ENCODE assay signal across 27 cellular contexts in the genomic region with DNA sequence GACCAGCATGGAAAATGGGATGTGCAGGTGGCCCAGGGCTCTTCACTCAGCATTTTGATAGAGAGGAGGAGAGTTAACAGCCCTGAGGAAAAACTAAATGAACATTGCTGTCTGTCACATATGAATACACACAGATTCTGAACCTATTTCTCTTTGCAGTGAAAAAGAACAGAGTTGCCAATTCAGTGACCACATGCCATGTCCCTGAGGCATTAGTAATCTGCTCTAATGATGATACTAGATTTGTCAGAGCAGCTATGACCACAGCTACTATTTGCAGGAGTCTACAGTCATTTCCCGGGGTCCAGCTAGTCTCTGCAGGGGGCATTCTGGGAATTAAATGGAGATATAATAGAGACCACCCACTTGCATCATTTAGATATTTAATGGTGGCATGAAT.
A peak's percentile ranks its signal among the peaks of the same experiment; 100 is the strongest.
DNase-seq lines count a peak whose midpoint lies in the region; ATAC-seq and TF ChIP-seq lines count a peak whose summit lies in the region.
"Had no signal": no experiment of that assay in that cellular context is flagged by ENCODE, and none has a peak within 500 bp of the region (broad histone marks: within the 10 kb centered on the region; RNA-seq: fewer than 3 reads in every experiment).

No MANE protein-coding gene starts in this region.

- peaks cover 0 to 3% of the 10 kb centered on the region in 2 experiments; a peak in 2 of 4 replicates for H3K4me1 ChIP-seq in SK-N-SH (ENCODE audit: control insufficient read depth in 1 of 2, insufficient read depth in 2 of 2, low read depth in 1 of 2, low read length in 1 of 2)
- H3K4me1 ChIP-seq in foreskin keratinocyte = peaks cover 3% of the 10 kb centered on the region
- peaks cover 6% of the 10 kb centered on the region for H3K4me1 ChIP-seq in smooth muscle cell (ENCODE audit: low read depth)
- H3K4me1 ChIP-seq: colonic mucosa, heart left ventricle had no signal

- H3K9me3 ChIP-seq in SK-N-SH (no peaks in the 10 kb centered on the region), smooth muscle cell (replicated peaks; ENCODE audit: low read depth) (no peaks in the 10 kb centered on the region)
- H3K9me3 ChIP-seq: colonic mucosa, heart left ventricle had no signal

- H3K27ac ChIP-seq in SK-N-SH (ENCODE audit: low read depth in 2 of 2, low read length in 1 of 2) (no peak overlapping the region), foreskin keratinocyte (no peak overlapping the region), smooth muscle cell (ENCODE audit: low read depth) (peak overlapping the region; percentile 4)
- H3K27ac ChIP-seq: colonic mucosa, heart left ventricle had no signal

- DNase-seq in HCEC 1CT (peak; percentile 51), SK-N-SH (peak; percentile 21), foreskin keratinocyte (no peak), smooth muscle cell (lab: John Stamatoyannopoulos, UW; ENCODE audit: unreplicated experiment) (no peak), Ammon's horn (ENCODE audit: low spot score) (no peak)
- no peak for DNase-seq in stimulated activated CD4-positive, alpha-beta T cell treated with anti-CD3 and anti-CD28 coated beads, Interleukin-4, amount 100 ng/mL, for 24 hours
- DNase-seq: activated CD4-positive, alpha-beta T cell treated with anti-CD3 and anti-CD28 coated beads, Interleukin-2, amount 10 ng/mL, durations not matched to agents 24 days and 14 days; activated effector memory CD4-positive, alpha-beta T cell treated with Interleukin-2 at 50 U/mL for 16 hours; amygdala; Calu3; colonic mucosa; DMS79 treated with DMSO at 0.1 percent for 48 hours; effector CD8-positive, alpha-beta T cell; heart left ventricle; KG1; left ventricle myocardium superior; MM.1S; naive thymus-derived CD4-positive, alpha-beta T cell; NCI-H1105 treated with DMSO at 0.1 percent for 48 hours; NCI-H2081 treated with DMSO at 0.1 percent for 48 hours; NCI-H345; nucleus accumbens; SHP77 treated with DMSO at 0.1 percent for 48 hours; stimulated activated naive B cell treated with anti-CD40 and anti-IgM and Interleukin-4, amounts not matched to agents 10 μg/mL and 1 μg/mL and 100 μg/mL, for 72 hours; T-helper 9 cell had no signal

- peak in 1 of 2 experiments; percentile 36; a peak in 1 of 4 replicates for TF ChIP-seq EP300 in SK-N-SH (IDR thresholded peaks at IDR 0.05; ENCODE audit: borderline replicate concordance in 1 of 2, low read depth in 1 of 2, low read length in 1 of 2)

- ATAC-seq in foreskin keratinocyte (peak; percentile 28), GM18511 (IDR thresholded peaks at IDR 0.05; ENCODE audit: unreplicated experiment) (no peak)
- ATAC-seq: activated naive CD4-positive, alpha-beta T cell treated with anti-CD3 and anti-CD28 coated beads, Interleukin-2, amount 50 U/mL, for 72 hours; heart left ventricle; left ventricle myocardium superior; naive thymus-derived CD4-positive, alpha-beta T cell had no signal

- CTCF ChIA-PET in SK-N-SH (lab: Yijun Ruan, JAX) = no interaction called here

- H3K27me3 ChIP-seq in SK-N-SH (ENCODE audit: insufficient read depth) (no peaks in the 10 kb centered on the region), foreskin keratinocyte (no peaks in the 10 kb centered on the region), smooth muscle cell (ENCODE audit: low read depth) (no peaks in the 10 kb centered on the region)
- H3K27me3 ChIP-seq: colonic mucosa, heart left ventricle had no signal

- no peak for TF ChIP-seq CTCF in SK-N-SH (IDR thresholded peaks at IDR 0.05)
- no peak for TF ChIP-seq CTCF in foreskin keratinocyte (conservative IDR thresholded peaks at IDR 0.05)
- no peak for TF ChIP-seq CTCF in smooth muscle cell (IDR thresholded peaks at IDR 0.05; ENCODE audit: borderline replicate concordance, insufficient read depth, poor library complexity, severe bottlenecking)

- no peaks in the 10 kb centered on the region for H3K9me2 ChIP-seq in SK-N-SH

- no peak overlapping the region for H3K9ac ChIP-seq in SK-N-SH
- H3K9ac ChIP-seq in smooth muscle cell (ENCODE audit: low read depth) = no peak overlapping the region

- H3K4me3 ChIP-seq in SK-N-SH (ENCODE audit: low read depth in 2 of 2, low read length in 1 of 2) (no peak overlapping the region), smooth muscle cell (no peak overlapping the region)
- H3K4me3 ChIP-seq: colonic mucosa, heart left ventricle had no signal

- POLR2A ChIA-PET in SK-N-SH (lab: Yijun Ruan, JAX) = interaction anchor here (0.6 kb wide), 1 partner anchor 223 kb away, joined by 3 read pairs; no protein-coding TSS in a partner anchor

- WGBS in SK-N-SH (ENCODE audit: low lambda C conversion rate) = 50% methylated on average over 1 of the region's 1 CpG
- 42% methylated on average over 1 of the region's 1 CpG for WGBS in smooth muscle cell (ENCODE audit: low lambda C conversion rate)

- no peak overlapping the region for H2AFZ ChIP-seq in SK-N-SH (ENCODE audit: low read depth)
- no peak overlapping the region for H2AFZ ChIP-seq in smooth muscle cell (ENCODE audit: low read depth)

- H3K4me2 ChIP-seq in SK-N-SH (no peak overlapping the region), smooth muscle cell (no peak overlapping the region)

- no peaks in the 10 kb centered on the region for H3F3A ChIP-seq in SK-N-SH (replicated peaks; ENCODE audit: insufficient read depth)
- peaks cover 4% of the 10 kb centered on the region for H3F3A ChIP-seq in smooth muscle cell (ENCODE audit: low read depth)

- H3K79me2 ChIP-seq in SK-N-SH (ENCODE audit: insufficient read depth) (no peaks in the 10 kb centered on the region), smooth muscle cell (ENCODE audit: low read depth) (no peaks in the 10 kb centered on the region)

- H4K20me1 ChIP-seq in SK-N-SH (ENCODE audit: insufficient read depth) = no peaks in the 10 kb centered on the region
- H4K20me1 ChIP-seq in smooth muscle cell (ENCODE audit: low read depth) = no peaks in the 10 kb centered on the region

- H3K36me3 ChIP-seq in SK-N-SH (replicated peaks in 1 of 2; ENCODE audit: control insufficient read depth in 1 of 2, insufficient read depth in 2 of 2, low read length in 1 of 2) (no peaks in the 10 kb centered on the region), smooth muscle cell (ENCODE audit: low read depth) (no peaks in the 10 kb centered on the region)
- H3K36me3 ChIP-seq: colonic mucosa, heart left ventricle had no signal

- TF ChIP-seq RAD21 in SK-N-SH (IDR thresholded peaks at IDR 0.05; ENCODE audit: low read length) = no peak

TF ChIP-seq in SK-N-SH, 30 proteins besides CTCF, POLR2A, EP300 and RAD21:
- no peak for TF ChIP-seq GATA2 (CRISPR knock-in tag; IDR thresholded peaks at IDR 0.05)
- TF ChIP-seq, protein P1, sequence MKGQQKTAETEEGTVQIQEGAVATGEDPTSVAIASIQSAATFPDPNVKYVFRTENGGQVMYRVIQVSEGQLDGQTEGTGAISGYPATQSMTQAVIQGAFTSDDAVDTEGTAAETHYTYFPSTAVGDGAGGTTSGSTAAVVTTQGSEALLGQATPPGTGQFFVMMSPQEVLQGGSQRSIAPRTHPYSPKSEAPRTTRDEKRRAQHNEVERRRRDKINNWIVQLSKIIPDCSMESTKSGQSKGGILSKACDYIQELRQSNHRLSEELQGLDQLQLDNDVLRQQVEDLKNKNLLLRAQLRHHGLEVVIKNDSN (IDR thresholded peaks at IDR 0.05; ENCODE audit: borderline replicate concordance, low read depth) = no peak
- TF ChIP-seq NFIC (IDR thresholded peaks at IDR 0.05; ENCODE audit: borderline replicate concordance) = no peak
- 0 out of 2 replicates have a peak, but pooled peaks have one; percentile 21 for TF ChIP-seq TCF12 (IDR thresholded peaks at IDR 0.05)
- TF ChIP-seq MXI1 (IDR thresholded peaks at IDR 0.05; ENCODE audit: low read depth, low read length) = peak; percentile 31; the same call in 1 of the 2 replicates
- TF ChIP-seq SIN3A (IDR thresholded peaks at IDR 0.05; ENCODE audit: borderline replicate concordance, low read depth, low read length) = no peak
- TF ChIP-seq, protein P2, sequence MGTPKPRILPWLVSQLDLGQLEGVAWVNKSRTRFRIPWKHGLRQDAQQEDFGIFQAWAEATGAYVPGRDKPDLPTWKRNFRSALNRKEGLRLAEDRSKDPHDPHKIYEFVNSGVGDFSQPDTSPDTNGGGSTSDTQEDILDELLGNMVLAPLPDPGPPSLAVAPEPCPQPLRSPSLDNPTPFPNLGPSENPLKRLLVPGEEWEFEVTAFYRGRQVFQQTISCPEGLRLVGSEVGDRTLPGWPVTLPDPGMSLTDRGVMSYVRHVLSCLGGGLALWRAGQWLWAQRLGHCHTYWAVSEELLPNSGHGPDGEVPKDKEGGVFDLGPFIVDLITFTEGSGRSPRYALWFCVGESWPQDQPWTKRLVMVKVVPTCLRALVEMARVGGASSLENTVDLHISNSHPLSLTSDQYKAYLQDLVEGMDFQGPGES (IDR thresholded peaks at IDR 0.05; ENCODE audit: low read depth, low read length) = no peak
- no peak for TF ChIP-seq FOXM1 (IDR thresholded peaks at IDR 0.05; ENCODE audit: low read depth)
- no peak for TF ChIP-seq EZH2phosphoT487 (IDR thresholded peaks at IDR 0.05; ENCODE audit: borderline replicate concordance, low read depth)

Comparison
In these comparisons a context has a peak if more than half of its experiments do, and no peak if none do; other contexts are left out.
1. DNase-seq: peak in HCEC 1CT (single experiment) and SK-N-SH (single experiment); none in foreskin keratinocyte (0 of 2), smooth muscle cell (single experiment), Ammon's horn (single experiment) and stimulated activated CD4-positive, alpha-beta T cell treated with anti-CD3 and anti-CD28 coated beads, Interleukin-4, amount 100 ng/mL, for 24 hours (single experiment).